In genomic region chr19:55060287-55060686, GRCh38 we compare ENCODE assay signal across 1 cellular context. TPM values are rescaled to one million over a fixed set of nuclear protein-coding genes. Genes with fewer than 3 reads are reported as not detected.
"Had no signal": no experiment of that assay in that cellular context is flagged by ENCODE, and none has a peak within 500 bp of the region (broad histone marks: within the 10 kb centered on the region; RNA-seq: fewer than 3 reads in every experiment).

No MANE protein-coding gene starts in this region.

RNA-seq across cellular contexts. Expression of gene GP6, which starts 22.2 kb away (rescaled TPM):
- total RNA-seq: pulmonary artery endothelial cell had no signal
